ENCODE assay signal across 17 cellular contexts in the genomic region with DNA sequence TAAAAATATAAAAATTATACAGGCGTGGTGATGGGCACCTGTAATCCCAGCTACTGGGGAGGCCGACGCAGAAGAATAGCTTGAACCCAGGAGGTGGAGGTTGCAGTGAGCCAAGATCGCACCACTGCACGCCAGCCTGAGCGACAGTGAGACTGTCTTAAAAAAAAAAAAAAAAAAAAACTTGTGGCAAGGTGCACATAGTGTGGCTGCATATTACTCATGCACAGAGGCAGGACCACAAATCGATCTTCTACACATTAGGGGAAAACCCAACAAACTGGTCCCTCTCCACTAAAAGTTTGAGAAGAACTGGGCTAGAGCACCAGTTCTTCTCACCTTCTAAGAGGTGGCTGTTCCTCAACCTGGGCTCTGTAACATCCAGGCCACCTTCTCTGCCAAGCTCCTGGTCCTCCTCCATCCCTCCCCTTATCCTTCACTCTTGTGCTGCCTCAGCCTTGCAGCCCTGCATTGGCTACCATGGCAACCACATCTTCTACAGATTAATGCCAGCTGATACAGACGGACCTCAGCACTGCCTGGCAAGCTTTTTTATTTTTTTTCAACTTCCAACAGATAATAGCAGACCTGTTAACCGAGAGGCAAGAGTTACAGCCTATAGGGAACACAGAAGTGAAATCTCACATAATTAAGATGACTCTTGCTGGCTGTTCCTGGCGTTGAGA.
DNase-seq lines count a peak whose midpoint lies in the region; ATAC-seq and TF ChIP-seq lines count a peak whose summit lies in the region.
"Had no signal": no experiment of that assay in that cellular context is flagged by ENCODE, and none has a peak within 500 bp of the region (broad histone marks: within the 10 kb centered on the region; RNA-seq: fewer than 3 reads in every experiment).

No MANE protein-coding gene starts in this region.

- no peak overlapping the region for H4K5ac ChIP-seq in IMR-90 (ENCODE audit: low read depth, low read length)

- intact Hi-C loops in IMR-90 (cut with micrococcal nuclease) (no loop called here), testis (cut with DNase I; ENCODE audit: low total_unique reads) (no loop called here)

- H3K9me3 Mint-ChIP-seq in activated naive CD8-positive, alpha-beta T cell treated with anti-CD3 and anti-CD28 coated beads, Interleukin-2, amount 50 U/mL, for 24 hours = no peaks in the 10 kb centered on the region
- H3K9me3 Mint-ChIP-seq: T-helper 2 cell treated with Interferon-gamma antibody and Interleukin-4, amounts not matched to agents 5 μg/mL and 100 μg/mL, for 36 hours had no signal

- no peak for TF ChIP-seq POLR2A in IMR-90 (IDR thresholded peaks at IDR 0.05; ENCODE audit: low read depth, low read length)
- TF ChIP-seq POLR2A in testis (IDR thresholded peaks at IDR 0.05) = no peak

- H4K20me1 ChIP-seq in IMR-90 (ENCODE audit: insufficient read depth, low read length) = no peaks in the 10 kb centered on the region
- H4K20me1 ChIP-seq in SK-N-SH (ENCODE audit: insufficient read depth) = no peaks in the 10 kb centered on the region

- no peak overlapping the region for H3K23ac ChIP-seq in IMR-90 (ENCODE audit: low read depth, low read length)

- 0 out of 2 replicates have a peak, but pooled peaks cover 10% of the 10 kb centered on the region for H3K9me1 ChIP-seq in IMR-90 (ENCODE audit: insufficient read depth, low read length)

- H3K27me3 ChIP-seq in IMR-90 (ENCODE audit: control insufficient read depth, insufficient read depth, low read length) = no peaks in the 10 kb centered on the region
- H3K27me3 ChIP-seq in SK-N-SH (ENCODE audit: insufficient read depth) = no peaks in the 10 kb centered on the region
- H3K27me3 ChIP-seq in testis = no peaks in the 10 kb centered on the region

- no peak overlapping the region for H2AK5ac ChIP-seq in IMR-90 (ENCODE audit: low read depth, low read length)

- no peak overlapping the region for H2BK5ac ChIP-seq in IMR-90 (ENCODE audit: low read depth, low read length, poor library complexity, severe bottlenecking)

- H3K9ac ChIP-seq in IMR-90 (ENCODE audit: low read depth, low read length) (no peak overlapping the region), SK-N-SH (no peak overlapping the region)

- H2AK9ac ChIP-seq in IMR-90 (replicated peaks; ENCODE audit: low read depth, low read length, poor library complexity) = peak overlapping the region; percentile 28

- in situ Hi-C loops in G401 (cut with HindIII; ENCODE audit: low sequenced_read_pairs) (no loop called here), IMR-90 (cut with MboI; ENCODE audit: low sequenced_read_pairs) (no loop called here)

- no peaks in the 10 kb centered on the region for H3K79me2 ChIP-seq in SK-N-SH (ENCODE audit: insufficient read depth)

- no peak overlapping the region for H4K8ac ChIP-seq in IMR-90 (ENCODE audit: low read depth in 2 of 2, low read length in 2 of 2)

- H3K18ac ChIP-seq in IMR-90 (ENCODE audit: low read depth, low read length) = no peak overlapping the region

- H3K27ac ChIP-seq in IMR-90 (ENCODE audit: insufficient read depth, low read length) (no peak overlapping the region), SK-N-SH (ENCODE audit: low read depth in 2 of 2, low read length in 1 of 2) (peak overlapping the region in 1 of 2 experiments; percentile 71; a peak in 2 of 4 replicates), testis (peak overlapping the region in 1 of 2 donors; percentile 84)

- no peak overlapping the region for H3K27ac Mint-ChIP-seq in activated naive CD8-positive, alpha-beta T cell treated with anti-CD3 and anti-CD28 coated beads, Interleukin-2, amount 50 U/mL, for 24 hours
- H3K27ac Mint-ChIP-seq: T-helper 2 cell treated with Interferon-gamma antibody and Interleukin-4, amounts not matched to agents 5 μg/mL and 100 μg/mL, for 36 hours had no signal

- H3K56ac ChIP-seq in IMR-90 (ENCODE audit: extremely low read depth, insufficient read depth, low read length) = no peak overlapping the region

- H3K9me3 ChIP-seq in IMR-90 (ENCODE audit: control insufficient read depth, insufficient read depth, low read length) (no peaks in the 10 kb centered on the region), SK-N-SH (no peaks in the 10 kb centered on the region), testis (no peaks in the 10 kb centered on the region)

- TF ChIP-seq CTCF in IMR-90 (conservative IDR thresholded peaks at IDR 0.05; ENCODE audit: low read depth, low read length) (no peak), SK-N-SH (IDR thresholded peaks at IDR 0.05) (no peak), testis (IDR thresholded peaks at IDR 0.05) (no peak)

- no peak overlapping the region for H3K4ac ChIP-seq in IMR-90 (ENCODE audit: low read depth, low read length)

- dilution Hi-C loops in IMR-90 (cut with HindIII; ENCODE audit: low sequenced_read_pairs, unreplicated experiment) = no loop called here

- H2BK15ac ChIP-seq in IMR-90 (ENCODE audit: low read depth, low read length) = no peak overlapping the region

- H3K4me3 ChIP-seq in IMR-90 (ENCODE audit: insufficient read depth, low read depth, low read length) (no peak overlapping the region), SK-N-SH (ENCODE audit: low read depth in 2 of 2, low read length in 1 of 2) (no peak overlapping the region), testis (no peak overlapping the region)

- no peaks in the 10 kb centered on the region for H3K9me2 ChIP-seq in SK-N-SH

- no peaks in the 10 kb centered on the region for H3F3A ChIP-seq in SK-N-SH (replicated peaks; ENCODE audit: insufficient read depth)

- no peak overlapping the region for H2AFZ ChIP-seq in IMR-90 (replicated peaks; ENCODE audit: low read length, poor library complexity)
- no peak overlapping the region for H2AFZ ChIP-seq in SK-N-SH (ENCODE audit: low read depth)

- H3K4me2 ChIP-seq in IMR-90 (ENCODE audit: low read depth, low read length) = no peak overlapping the region
- H3K4me2 ChIP-seq in SK-N-SH = no peak overlapping the region

- TF ChIP-seq RAD21 in IMR-90 (IDR thresholded peaks at IDR 0.05; ENCODE audit: low read length) (no peak), SK-N-SH (IDR thresholded peaks at IDR 0.05; ENCODE audit: low read length) (no peak)

- ATAC-seq in IMR-90 (ENCODE audit: low read depth) = no peak
- no peak for ATAC-seq in HG03135 (IDR thresholded peaks at IDR 0.05; ENCODE audit: unreplicated experiment)
- ATAC-seq in activated naive CD8-positive, alpha-beta T cell treated with anti-CD3 and anti-CD28 coated beads, Interleukin-2, amount 50 U/mL, for 24 hours = no peak
- ATAC-seq: Right ventricle myocardium inferior had no signal

- no peak overlapping the region for H3K4me3 Mint-ChIP-seq in activated naive CD8-positive, alpha-beta T cell treated with anti-CD3 and anti-CD28 coated beads, Interleukin-2, amount 50 U/mL, for 24 hours
- H3K4me3 Mint-ChIP-seq: T-helper 2 cell treated with Interferon-gamma antibody and Interleukin-4, amounts not matched to agents 5 μg/mL and 100 μg/mL, for 36 hours had no signal

- no peak overlapping the region for H3K14ac ChIP-seq in IMR-90 (replicated peaks; ENCODE audit: low read depth, low read length)

- H2BK120ac ChIP-seq in IMR-90 (ENCODE audit: low read depth, low read length) = no peak overlapping the region

- CTCF ChIA-PET in IMR-90 (lab: Yijun Ruan, JAX) (interaction anchor here (0.6 kb wide), 1 partner anchor 119 kb away, joined by 3 read pairs; no protein-coding TSS in a partner anchor), SK-N-SH (lab: Yijun Ruan, JAX) (interaction anchor here (0.6 to 1.4 kb wide), 6 partner anchors 14 to 404 kb away, joined by 3 to 5 read pairs (median 4); no protein-coding TSS in a partner anchor)

- H3K36me3 ChIP-seq in IMR-90 (ENCODE audit: control insufficient read depth, insufficient read depth, low read length) (peaks cover 3% of the 10 kb centered on the region; the same call in 1 of the 2 replicates), SK-N-SH (replicated peaks in 1 of 2; ENCODE audit: control insufficient read depth in 1 of 2, insufficient read depth in 2 of 2, low read length in 1 of 2) (peaks cover 0 to 4% of the 10 kb centered on the region in 2 experiments), testis (ENCODE audit: low read depth, missing control alignments) (no peaks in the 10 kb centered on the region)

- no peaks in the 10 kb centered on the region for H3K4me1 Mint-ChIP-seq in activated naive CD8-positive, alpha-beta T cell treated with anti-CD3 and anti-CD28 coated beads, Interleukin-2, amount 50 U/mL, for 24 hours

- H2BK20ac ChIP-seq in IMR-90 (ENCODE audit: low read depth, low read length) = no peak overlapping the region

- 0 out of 4 replicates have a peak, but pooled peaks cover 0 to 4% of the 10 kb centered on the region in 2 experiments for H3K79me1 ChIP-seq in IMR-90 (ENCODE audit: low read depth in 1 of 2, low read length in 2 of 2)

- no peak overlapping the region for H4K91ac ChIP-seq in IMR-90 (ENCODE audit: insufficient read depth, low read depth, low read length)

- no CpG with 5 or more reads among the region's 10 CpGs for WGBS in IMR-90 (ENCODE audit: extremely low coverage in 2 of 2, insufficient read length in 1 of 2), 2 experiments
- 77% methylated on average over 10 of the region's 10 CpGs for WGBS in SK-N-SH (ENCODE audit: low lambda C conversion rate)
- WGBS in testis, 2 donors = 75 to 76% methylated on average over 10 of the region's 10 CpGs

- 0 out of 4 replicates have a peak, but pooled peaks of 1 of the 2 experiments have one; percentile 12 for TF ChIP-seq EP300 in SK-N-SH (IDR thresholded peaks at IDR 0.05; ENCODE audit: borderline replicate concordance in 1 of 2, low read depth in 1 of 2, low read length in 1 of 2)

- peaks cover 13% of the 10 kb centered on the region for H3K27me3 Mint-ChIP-seq in activated naive CD8-positive, alpha-beta T cell treated with anti-CD3 and anti-CD28 coated beads, Interleukin-2, amount 50 U/mL, for 24 hours

- no TSS peak for BruUV-seq in IMR-90 (replicated peaks; lab: Mats Ljungman, UMichigan)

- POLR2A ChIA-PET in IMR-90 (lab: Charles Lee; ENCODE audit: unreplicated experiment) = no interaction called here
- POLR2A ChIA-PET in SK-N-SH (lab: Yijun Ruan, JAX) = interaction anchor here (0.6 to 0.7 kb wide), 2 partner anchors 16 to 87 kb away, joined by 4 to 5 read pairs; a partner anchor contains a TSS

- H3K4me1 ChIP-seq in IMR-90 (ENCODE audit: control insufficient read depth, insufficient read depth, low read length) = no peaks in the 10 kb centered on the region; the same call in 1 of the 2 replicates
- H3K4me1 ChIP-seq in SK-N-SH (ENCODE audit: control insufficient read depth in 1 of 2, insufficient read depth in 2 of 2, low read depth in 1 of 2, low read length in 1 of 2) = peaks cover 0 to 22% of the 10 kb centered on the region in 2 experiments; a peak in 1 of 4 replicates
- peaks cover 24% of the 10 kb centered on the region for H3K4me1 ChIP-seq in testis

- DNase-seq in G401 (ENCODE audit: low spot score) = peak; percentile 69
- DNase-seq in IMR-90 = no peak
- DNase-seq in SK-N-SH = peak; percentile 83
- peak; percentile 24 for DNase-seq in left kidney (ENCODE audit: low read depth, low spot score)
- DNase-seq in testis = no peak
- no peak for DNase-seq in activated naive CD8-positive, alpha-beta T cell treated with anti-CD3 and anti-CD28 coated beads, Interleukin-2, amount 50 U/mL, for 24 hours
- DNase-seq: ACHN; DND-41; HCEC 1CT; NCI-H146; NCI-H2081; NCI-H345; NCI-H526; NK-92 treated with Interleukin-12 subunit alpha and Interleukin-12 subunit beta, amount 100 ng/mL, for 24 hours had no signal

- no peaks in the 10 kb centered on the region for H3K36me3 Mint-ChIP-seq in activated naive CD8-positive, alpha-beta T cell treated with anti-CD3 and anti-CD28 coated beads, Interleukin-2, amount 50 U/mL, for 24 hours (ENCODE audit: low read depth)

Comparison
In these comparisons a context has a peak if more than half of its experiments do, and no peak if none do; other contexts are left out.
1. DNase-seq: peak in G401 (single experiment), SK-N-SH (single experiment) and left kidney (single experiment); none in IMR-90 (single experiment), testis (single experiment) and activated naive CD8-positive, alpha-beta T cell treated with anti-CD3 and anti-CD28 coated beads, Interleukin-2, amount 50 U/mL, for 24 hours (single experiment).